28 cellular contexts compared by ENCODE assay signal in the genomic region with DNA sequence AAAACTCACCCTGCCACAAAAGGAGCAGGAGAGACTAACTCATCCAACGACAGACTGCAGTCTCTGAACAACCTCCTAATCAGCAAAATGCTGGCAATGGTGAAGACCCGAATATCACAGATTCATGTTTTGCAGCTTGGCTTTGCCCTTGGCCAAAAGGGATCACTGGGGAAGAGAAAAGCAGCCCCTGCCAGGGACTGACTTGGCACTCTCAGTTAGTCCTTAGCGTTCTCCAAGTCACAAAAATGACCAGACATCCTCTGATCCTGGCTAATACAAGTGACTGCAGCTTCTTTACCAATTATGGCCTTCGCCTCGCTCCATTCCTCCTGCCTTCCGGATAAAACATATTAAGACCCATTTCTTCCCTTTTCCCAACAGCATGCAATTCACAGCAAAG. TPM values are rescaled to one million over a fixed set of nuclear protein-coding genes. Genes with fewer than 3 reads are reported as not detected.
"Had no signal": no experiment of that assay in that cellular context is flagged by ENCODE, and none has a peak within 500 bp of the region (broad histone marks: within the 10 kb centered on the region; RNA-seq: fewer than 3 reads in every experiment).

No MANE protein-coding gene starts in this region.

- H3K36me3 Mint-ChIP-seq: memory B cell; naive thymus-derived CD4-positive, alpha-beta T cell; natural killer cell treated with Interleukin-12 subunit alpha and Interleukin-12 subunit beta and Interleukin-15 and Interleukin-18, amount 100 ng/mL, for 72 hours had no signal

- H3K4me1 ChIP-seq: pancreas, right lobe of liver, stomach, testis, thyroid gland, transverse colon, upper lobe of right lung, uterus had no signal

- ATAC-seq: left lobe of liver; mucosa of descending colon; naive thymus-derived CD4-positive, alpha-beta T cell; natural killer cell treated with Interleukin-12 subunit alpha and Interleukin-12 subunit beta and Interleukin-15 and Interleukin-18, amount 100 ng/mL, for 72 hours; pancreas; right lobe of liver; stimulated activated naive B cell treated with anti-CD40 and anti-IgM and Interleukin-4, amounts not matched to agents 10 μg/mL and 1 μg/mL and 100 μg/mL, for 72 hours; stimulated activated naive CD8-positive, alpha-beta T cell treated with anti-CD3 and anti-CD28 coated beads, Interleukin-15, Interleukin-2, amounts not matched to agents 100 U/mL and 50 U/mL, for 24 hours; upper lobe of right lung had no signal

- H3K36me3 ChIP-seq: pancreas, right atrium auricular region, right lobe of liver, stomach, thyroid gland, transverse colon, upper lobe of right lung, uterus had no signal

- H3K27me3 ChIP-seq: pancreas, right atrium auricular region, right lobe of liver, testis, thyroid gland, transverse colon, upper lobe of right lung, uterus had no signal

- H3K4me1 Mint-ChIP-seq: memory B cell had no signal

- H3K27ac Mint-ChIP-seq: memory B cell; naive thymus-derived CD4-positive, alpha-beta T cell; natural killer cell treated with Interleukin-12 subunit alpha and Interleukin-12 subunit beta and Interleukin-15 and Interleukin-18, amount 100 ng/mL, for 72 hours; stimulated activated naive B cell treated with anti-CD40 and anti-IgM and Interleukin-4, amounts not matched to agents 10 μg/mL and 1 μg/mL and 100 μg/mL, for 72 hours had no signal

- H3K9me3 Mint-ChIP-seq: memory B cell; naive thymus-derived CD4-positive, alpha-beta T cell; natural killer cell treated with Interleukin-12 subunit alpha and Interleukin-12 subunit beta and Interleukin-15 and Interleukin-18, amount 100 ng/mL, for 72 hours; stimulated activated naive B cell treated with anti-CD40 and anti-IgM and Interleukin-4, amounts not matched to agents 10 μg/mL and 1 μg/mL and 100 μg/mL, for 72 hours had no signal

- H3K4me3 Mint-ChIP-seq: memory B cell; naive thymus-derived CD4-positive, alpha-beta T cell; natural killer cell treated with Interleukin-12 subunit alpha and Interleukin-12 subunit beta and Interleukin-15 and Interleukin-18, amount 100 ng/mL, for 72 hours; stimulated activated naive B cell treated with anti-CD40 and anti-IgM and Interleukin-4, amounts not matched to agents 10 μg/mL and 1 μg/mL and 100 μg/mL, for 72 hours had no signal

- H3K9me3 ChIP-seq: mucosa of descending colon, pancreas, right atrium auricular region, right lobe of liver, stomach, testis, thyroid gland, transverse colon, upper lobe of right lung, uterus had no signal

- H3K4me3 ChIP-seq: lung, mucosa of descending colon, pancreas, right atrium auricular region, right lobe of liver, smooth muscle cell, stomach, testis, thyroid gland, transverse colon, upper lobe of right lung, uterus had no signal

- H3K27ac ChIP-seq: pancreas, right atrium auricular region, right lobe of liver, stomach, testis, thyroid gland, transverse colon, upper lobe of right lung, uterus had no signal

- DNase-seq: hippocampal formation; kidney glomerular epithelial cell; left cardiac atrium; midbrain; mucosa of descending colon; naive thymus-derived CD4-positive, alpha-beta T cell; nucleus accumbens; pancreas; posterior cingulate gyrus; right lobe of liver; stimulated activated CD4-positive, alpha-beta T cell treated with anti-CD3 and anti-CD28 coated beads, Interleukin-12 subunit alpha, Interleukin-12 subunit beta, amount 100 ng/mL, for 4 hours; stimulated activated CD4-positive, alpha-beta T cell treated with anti-CD3 and anti-CD28 coated beads, Interleukin-15, amount 100 ng/mL, for 24 hours; stimulated activated CD4-positive, alpha-beta T cell treated with anti-CD3 and anti-CD28 coated beads, Interleukin-2, amount 100 ng/mL, for 24 hours; stimulated activated CD4-positive, alpha-beta T cell treated with anti-CD3 and anti-CD28 coated beads, Interleukin-4, amount 100 ng/mL, for 1 hour; stimulated activated naive B cell treated with anti-CD40 and anti-IgM and Interleukin-4, amounts not matched to agents 10 μg/mL and 1 μg/mL and 100 μg/mL, for 72 hours; stimulated activated naive CD8-positive, alpha-beta T cell treated with anti-CD3 and anti-CD28 coated beads, Interleukin-15, Interleukin-2, amounts not matched to agents 100 U/mL and 50 U/mL, for 24 hours; stomach; testis; thyroid gland; transverse colon; upper lobe of right lung; uterus had no signal

RNA-seq across cellular contexts. Expression of gene CHST1, which starts 22.4 kb away (rescaled TPM):
- total RNA-seq: naive thymus-derived CD4-positive, alpha-beta T cell; natural killer cell treated with Interleukin-12 subunit alpha and Interleukin-12 subunit beta and Interleukin-15 and Interleukin-18, amount 100 ng/mL, for 72 hours had no signal
